In the genomic region with DNA sequence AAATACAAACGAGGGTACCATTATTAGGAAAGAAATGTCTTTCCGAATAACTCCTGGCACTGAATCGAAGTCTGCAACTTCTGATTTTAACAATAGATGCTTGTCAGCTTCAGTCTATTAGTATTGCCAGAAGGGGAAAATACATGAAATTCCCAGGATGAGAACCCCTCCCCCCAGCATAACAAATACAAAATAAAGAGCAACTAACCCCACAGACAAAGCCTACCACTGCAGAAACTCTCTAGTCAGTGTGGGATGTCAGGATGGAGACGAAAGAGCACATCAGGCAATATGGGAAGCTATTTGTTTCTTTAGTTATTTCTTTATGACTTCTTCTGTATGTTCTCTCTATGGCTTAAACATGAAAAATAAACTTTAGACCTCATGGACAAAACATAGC, we compare ENCODE assay signal across 19 cellular contexts.
"Had no signal": no experiment of that assay in that cellular context is flagged by ENCODE, and none has a peak within 500 bp of the region (broad histone marks: within the 10 kb centered on the region; RNA-seq: fewer than 3 reads in every experiment).

No MANE protein-coding gene starts in this region.

- ATAC-seq: activated CD4-positive, alpha-beta T cell treated with anti-CD3 and anti-CD28 coated beads for 36 hours; activated T-helper 17 cell treated with anti-CD3 and anti-CD28 coated beads, Interleukin-2, amount 50 U/mL, for 72 hours; natural killer cell treated with Interleukin-12 subunit alpha and Interleukin-12 subunit beta and Interleukin-15 and Interleukin-18, amount 100 ng/mL, for 72 hours had no signal

- H3K27ac ChIP-seq: breast epithelium, spleen, thoracic aorta, vagina had no signal

- H3K36me3 ChIP-seq: breast epithelium, heart right ventricle, spleen, thoracic aorta, vagina had no signal

- H3K9me3 ChIP-seq: breast epithelium, heart right ventricle, thoracic aorta, vagina had no signal

- H3K27me3 ChIP-seq: breast epithelium, heart right ventricle, spleen, vagina had no signal

- H3K4me1 ChIP-seq: breast epithelium, heart right ventricle, spleen, vagina had no signal

- H3K4me3 ChIP-seq: heart right ventricle, lung, spleen, thoracic aorta, vagina had no signal

- DNase-seq: activated B cell treated with CpG ODN at 0.5 μM for 24 hours; activated CD4-positive, alpha-beta T cell treated with anti-CD3 and anti-CD28 coated beads for 36 hours; activated CD4-positive, alpha-beta T cell treated with anti-CD3 and anti-CD28 coated beads, Interleukin-2, amount 50 U/mL, for 4 hours; activated CD8-positive, alpha-beta memory T cell treated with anti-CD3 and anti-CD28 coated beads for 24 hours; activated CD8-positive, alpha-beta memory T cell treated with anti-CD3 and anti-CD28 coated beads, Interleukin-2, amount 50 U/mL, for 4 hours; activated naive CD4-positive, alpha-beta T cell treated with Interleukin-2 at 50 U/mL for 16 hours; activated naive CD8-positive, alpha-beta T cell treated with anti-CD3 and anti-CD28 coated beads for 36 hours; activated T-cell treated with anti-CD3 and anti-CD28 coated beads, Interleukin-2, amount 50 U/mL, for 24 hours; spleen; stimulated activated CD4-positive, alpha-beta T cell treated with anti-CD3 and anti-CD28 coated beads, Interleukin-4, amount 100 ng/mL, for 1 hour; stimulated activated naive CD4-positive, alpha-beta T cell treated with Interleukin-2 at 50 U/mL for 16 hours; T1000 had no signal
